In the genomic region with DNA sequence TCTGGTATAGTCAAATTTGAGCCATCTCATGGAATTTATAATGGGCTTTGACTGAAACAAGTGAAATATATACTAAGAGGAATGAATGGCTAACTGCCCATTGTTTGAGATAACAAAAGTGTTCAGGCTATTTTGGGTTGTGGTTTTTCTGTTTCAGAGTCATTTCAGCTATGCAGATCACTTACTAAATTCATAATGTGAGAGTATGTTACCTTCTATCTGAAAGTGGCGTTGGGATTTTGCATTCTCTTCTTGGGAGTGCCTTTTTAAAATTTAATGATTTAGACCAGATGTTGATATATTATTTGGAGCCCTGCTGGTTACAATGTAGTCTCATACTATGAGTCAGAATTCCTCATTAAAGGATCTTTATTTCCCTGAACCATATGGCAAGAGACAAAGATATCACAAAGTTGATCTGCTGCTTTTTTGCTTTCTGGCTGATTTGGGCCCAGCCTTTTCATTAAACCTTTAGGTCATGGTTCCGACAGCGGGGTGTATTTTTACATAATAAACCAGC, we compare ENCODE assay signal across 9 cellular contexts. TPM values are rescaled to one million over a fixed set of nuclear protein-coding genes. Genes with fewer than 3 reads are reported as not detected.
DNase-seq lines count a peak whose midpoint lies in the region; ATAC-seq and TF ChIP-seq lines count a peak whose summit lies in the region.
"Had no signal": no experiment of that assay in that cellular context is flagged by ENCODE, and none has a peak within 500 bp of the region (broad histone marks: within the 10 kb centered on the region; RNA-seq: fewer than 3 reads in every experiment).

No MANE protein-coding gene starts in this region.

- no peak overlapping the region for H3K4me3 Mint-ChIP-seq in type B pancreatic cell

- no peak for DNase-seq in heart left ventricle
- DNase-seq in right cardiac atrium, result no peak
- peak; percentile 60 for DNase-seq in HT1080 (ENCODE audit: low read depth)
- DNase-seq in mammary epithelial cell, result peak; percentile 61
- DNase-seq in type B pancreatic cell (ENCODE audit: extremely low spot score, unreplicated experiment), result no peak
- DNase-seq in activated effector memory CD4-positive, alpha-beta T cell treated with anti-CD3 and anti-CD28 coated beads, Interleukin-2, amount 50 U/mL, for 16 hours, result no peak
- DNase-seq in activated T-cell treated with anti-CD3 and anti-CD28 coated beads for 4 hours, result no peak
- DNase-seq in activated T-cell treated with anti-CD3 and anti-CD28 coated beads, Interleukin-2, amount 50 U/mL, for 48 hours, result no peak

- BruUV-seq in mammary epithelial cell (replicated peaks; lab: Mats Ljungman, UMichigan), result no TSS peak

- peak overlapping the region; percentile 61 for H3K27ac Mint-ChIP-seq in type B pancreatic cell

- peak overlapping the region; percentile 30 for H3K4me2 ChIP-seq in mammary epithelial cell (ENCODE audit: insufficient read depth, low read depth, low read length)

- WGBS in heart left ventricle, 4 donors, result 62 to 74% (median 65%) methylated on average over 3 of the region's 3 CpGs
- WGBS in right cardiac atrium, result 64% methylated on average over 3 of the region's 3 CpGs
- 79% methylated on average over 3 of the region's 3 CpGs for WGBS in mammary epithelial cell (ENCODE audit: low coverage, missing lambda C conversion rate)

- no peak for TF ChIP-seq CTCF in heart left ventricle (IDR thresholded peaks at IDR 0.05)
- TF ChIP-seq CTCF in mammary epithelial cell (conservative IDR thresholded peaks at IDR 0.05 in 1 of 2, IDR thresholded peaks at IDR 0.05 in 1 of 2; ENCODE audit: extremely low read depth in 1 of 2, insufficient read depth in 1 of 2, low read depth in 1 of 2, low read length in 2 of 2), result no peak
- TF ChIP-seq CTCF in type B pancreatic cell (conservative IDR thresholded peaks at IDR 0.05), result no peak

- H3K9me3 ChIP-seq in heart left ventricle (no peaks in the 10 kb centered on the region), right cardiac atrium (ENCODE audit: control insufficient read depth, low read length) (no peaks in the 10 kb centered on the region), mammary epithelial cell (replicated peaks; ENCODE audit: insufficient read depth, low read length) (no peaks in the 10 kb centered on the region)

- no peaks in the 10 kb centered on the region for H3K27me3 Mint-ChIP-seq in type B pancreatic cell

- dilution Hi-C loops in mammary epithelial cell (cut with HindIII; ENCODE audit: low sequenced_read_pairs), result no loop called here

- peaks cover 93% of the 10 kb centered on the region for H3K79me2 ChIP-seq in mammary epithelial cell (ENCODE audit: insufficient read depth, low read length)

- peak in 1 of 4 donors; percentile 29 for ATAC-seq in heart left ventricle
- no peak for ATAC-seq in right cardiac atrium

- H2AFZ ChIP-seq in mammary epithelial cell (ENCODE audit: low read depth, low read length), result no peak overlapping the region

- H3K36me3 Mint-ChIP-seq in type B pancreatic cell, result peaks cover 17% of the 10 kb centered on the region

- H3K4me3 ChIP-seq in heart left ventricle (no peak overlapping the region), right cardiac atrium (ENCODE audit: low read length) (no peak overlapping the region), mammary epithelial cell (replicated peaks in 1 of 3; ENCODE audit: insufficient read depth in 1 of 3, low read depth in 2 of 3, low read length in 3 of 3) (no peak overlapping the region)
- H3K4me3 ChIP-seq: skin epidermis had no signal

- H3K4me1 Mint-ChIP-seq in type B pancreatic cell (ENCODE audit: unreplicated experiment), result peaks cover 42% of the 10 kb centered on the region

- intact Hi-C loops in heart left ventricle (cut with DNase I), result loop anchor here in 4 of 10 donors (10.0 kb wide), 2 partner anchors 47 to 67 kb away; no protein-coding TSS in a partner anchor
- intact Hi-C loops in right cardiac atrium (cut with DNase I), result no loop called here
- intact Hi-C loops in mammary epithelial cell (cut with micrococcal nuclease), result no loop called here

- TF ChIP-seq POLR2A in heart left ventricle (IDR thresholded peaks at IDR 0.05), result no peak

- H4K20me1 ChIP-seq in mammary epithelial cell (ENCODE audit: insufficient read depth, low read length), result peaks cover 2% of the 10 kb centered on the region

- peaks cover 0 to 11% (median 0%) of the 10 kb centered on the region in 9 donors for H3K36me3 ChIP-seq in heart left ventricle
- peaks cover 3% of the 10 kb centered on the region for H3K36me3 ChIP-seq in mammary epithelial cell (ENCODE audit: insufficient read depth, low read length)

- in situ Hi-C loops in mammary epithelial cell (cut with MboI; ENCODE audit: low sequenced_read_pairs in 2 of 2), result no loop called here

- H3K4me1 ChIP-seq in heart left ventricle (peaks cover 19 to 86% (median 55%) of the 10 kb centered on the region in 12 donors), right cardiac atrium (ENCODE audit: control insufficient read depth, insufficient read depth, low read length) (peaks cover 10% of the 10 kb centered on the region), mammary epithelial cell (ENCODE audit: insufficient read depth, low read length) (peaks cover 28% of the 10 kb centered on the region)

- no peaks in the 10 kb centered on the region for H3K27me3 ChIP-seq in heart left ventricle
- H3K27me3 ChIP-seq in right cardiac atrium (ENCODE audit: control insufficient read depth, insufficient read depth), result no peaks in the 10 kb centered on the region
- no peaks in the 10 kb centered on the region for H3K27me3 ChIP-seq in mammary epithelial cell (ENCODE audit: insufficient read depth, low read length)

- CTCF ChIA-PET in mammary epithelial cell (lab: Charles Lee; ENCODE audit: low non-redundant PET), result no interaction called here

- no peaks in the 10 kb centered on the region for H3K9me3 Mint-ChIP-seq in type B pancreatic cell

- no peak overlapping the region for H3K9ac ChIP-seq in mammary epithelial cell (ENCODE audit: insufficient read depth, low read length)

- H3K27ac ChIP-seq in heart left ventricle (peak overlapping the region in 10 of 12 donors; percentile 9 to 83 (median 60)), right cardiac atrium (ENCODE audit: low read length) (no peak overlapping the region), mammary epithelial cell (ENCODE audit: insufficient read depth, low read depth, low read length) (peak overlapping the region; percentile 64)

RNA-seq across cellular contexts. Expression of a gene that starts 10.4 kb away (rescaled TPM):
- total RNA-seq in heart left ventricle (100 to 1,000 TPM; 215 to 543 (median 273) TPM), right cardiac atrium (100 to 1,000 TPM; 203 to 246 (median 224) TPM), mammary epithelial cell (100 to 1,000 TPM; 136 to 172 TPM), type B pancreatic cell (ENCODE audit: low replicate concordance) (110 and 125 TPM in 2 replicates)
- polyA plus RNA-seq in heart left ventricle (100 to 1,000 TPM in 1 of 2 donors, 10 to 100 TPM in 1; 84.5 to 363 TPM), right cardiac atrium (74.6 TPM), mammary epithelial cell (70.9 TPM)
- 125 and 138 TPM in 2 replicates for total RNA-seq in HT1080 (2014; rRNA removed; shearing (Covaris generic))
- 58.6 and 83.0 TPM in 2 replicates for polyA plus RNA-seq in HT1080 (2015; cell fraction: cytosol; rRNA removed)
- polyA plus RNA-seq in HT1080 (2015; cell fraction: nucleus; rRNA removed), result 589 and 629 TPM in 2 replicates
- polyA minus RNA-seq in mammary epithelial cell, result 222 TPM

Comparison
In these comparisons a context has a peak if more than half of its experiments do, and no peak if none do; other contexts are left out.
1. DNase-seq: peak in HT1080 (single experiment) and mammary epithelial cell (single experiment); none in heart left ventricle (0 of 5), right cardiac atrium (0 of 3), type B pancreatic cell (single experiment), activated effector memory CD4-positive, alpha-beta T cell treated with anti-CD3 and anti-CD28 coated beads, Interleukin-2, amount 50 U/mL, for 16 hours (single experiment), activated T-cell treated with anti-CD3 and anti-CD28 coated beads for 4 hours (single experiment) and activated T-cell treated with anti-CD3 and anti-CD28 coated beads, Interleukin-2, amount 50 U/mL, for 48 hours (0 of 2).